Comparison of ENCODE assay signal across 10 cellular contexts in genomic region chr2:159124931-159125467, GRCh38.
A peak's percentile ranks its signal among the peaks of the same experiment; 100 is the strongest.
DNase-seq lines count a peak whose midpoint lies in the region; ATAC-seq and TF ChIP-seq lines count a peak whose summit lies in the region.
"Had no signal": no experiment of that assay in that cellular context is flagged by ENCODE, and none has a peak within 500 bp of the region (broad histone marks: within the 10 kb centered on the region; RNA-seq: fewer than 3 reads in every experiment).

No MANE protein-coding gene starts in this region.

- H3K27me3 Mint-ChIP-seq in activated naive CD8-positive, alpha-beta T cell treated with anti-CD3 and anti-CD28 coated beads, Interleukin-2, amount 50 U/mL, for 24 hours, result no peaks in the 10 kb centered on the region
- H3K27me3 Mint-ChIP-seq in GM23338 (ENCODE audit: insufficient read depth, low read depth, poor library complexity), result peaks cover 10% of the 10 kb centered on the region

- WGBS in aorta, 2 donors, result 64 to 65% methylated on average over 3 of the region's 3 CpGs

- intact Hi-C loops in Right ventricle myocardium inferior (cut with DNase I), result no loop called here
- intact Hi-C loops in lower lobe of right lung (cut with DNase I), result no loop called here
- intact Hi-C loops in vagina (cut with DNase I), result no loop called here
- intact Hi-C loops in aorta (cut with DNase I), result no loop called here

- no peak overlapping the region for H3K4me3 Mint-ChIP-seq in activated naive CD8-positive, alpha-beta T cell treated with anti-CD3 and anti-CD28 coated beads, Interleukin-2, amount 50 U/mL, for 24 hours
- no peak overlapping the region for H3K4me3 Mint-ChIP-seq in GM23338

- no peaks in the 10 kb centered on the region for H3K9me3 ChIP-seq in right atrium auricular region
- no peaks in the 10 kb centered on the region for H3K9me3 ChIP-seq in lower lobe of right lung
- H3K9me3 ChIP-seq in vagina, result no peaks in the 10 kb centered on the region
- H3K9me3 ChIP-seq in aorta (ENCODE audit: control insufficient read depth, low read length), result no peaks in the 10 kb centered on the region
- H3K9me3 ChIP-seq: thyroid gland had no signal

- no peak for DNase-seq in right atrium auricular region (ENCODE audit: low spot score)
- no peak for DNase-seq in Right ventricle myocardium inferior (ENCODE audit: missing footprints)
- DNase-seq in activated naive CD8-positive, alpha-beta T cell treated with anti-CD3 and anti-CD28 coated beads, Interleukin-2, amount 50 U/mL, for 24 hours, result no peak
- no peak for DNase-seq in lower lobe of right lung
- peak in 1 of 2 donors; percentile 72 for DNase-seq in vagina (ENCODE audit: extremely low spot score in 2 of 2)
- DNase-seq in aorta, result no peak
- DNase-seq in GM23338 (ENCODE audit: low spot score), result no peak
- DNase-seq: DMS 273 treated with DMSO at 0.1 percent for 48 hours, thyroid gland had no signal

- no peaks in the 10 kb centered on the region for H3K79me2 ChIP-seq in GM23338 (replicated peaks; ENCODE audit: insufficient read depth)

- no peaks in the 10 kb centered on the region for H4K20me1 ChIP-seq in GM23338 (replicated peaks; ENCODE audit: insufficient read depth)

- peak overlapping the region; percentile 24 for H3K27ac Mint-ChIP-seq in activated naive CD8-positive, alpha-beta T cell treated with anti-CD3 and anti-CD28 coated beads, Interleukin-2, amount 50 U/mL, for 24 hours
- no peak overlapping the region for H3K27ac Mint-ChIP-seq in GM23338

- H3K4me3 ChIP-seq in right atrium auricular region (no peak overlapping the region), lower lobe of right lung (no peak overlapping the region), vagina (no peak overlapping the region), aorta (ENCODE audit: low read length in 2 of 2) (no peak overlapping the region), GM23338 (no peak overlapping the region)
- H3K4me3 ChIP-seq: thyroid gland had no signal

- ATAC-seq in Right ventricle myocardium inferior (no peak), lower lobe of right lung (no peak), aorta (ENCODE audit: low FRiP score) (no peak), GM23338 (no peak), GM21825 (IDR thresholded peaks at IDR 0.05; ENCODE audit: unreplicated experiment) (no peak)
- no peak for ATAC-seq in activated naive CD8-positive, alpha-beta T cell treated with anti-CD3 and anti-CD28 coated beads, Interleukin-2, amount 50 U/mL, for 24 hours

- TF ChIP-seq CTCF in right atrium auricular region (IDR thresholded peaks at IDR 0.05), result no peak
- no peak for TF ChIP-seq CTCF in lower lobe of right lung (IDR thresholded peaks at IDR 0.05)
- TF ChIP-seq CTCF in vagina (IDR thresholded peaks at IDR 0.05), result no peak
- TF ChIP-seq CTCF in GM23338 (conservative IDR thresholded peaks at IDR 0.05; ENCODE audit: low read depth in 2 of 2), result no peak

- H3K36me3 ChIP-seq in right atrium auricular region, result no peaks in the 10 kb centered on the region
- no peaks in the 10 kb centered on the region for H3K36me3 ChIP-seq in lower lobe of right lung
- no peaks in the 10 kb centered on the region for H3K36me3 ChIP-seq in vagina
- H3K36me3 ChIP-seq in aorta (ENCODE audit: control insufficient read depth in 1 of 2, insufficient read depth in 2 of 2, low read length in 1 of 2), result no peaks in the 10 kb centered on the region
- no peaks in the 10 kb centered on the region for H3K36me3 ChIP-seq in GM23338 (ENCODE audit: insufficient read depth)
- H3K36me3 ChIP-seq: thyroid gland had no signal

- H3K4me1 ChIP-seq in right atrium auricular region (peaks cover 0 to 59% of the 10 kb centered on the region in 2 donors), lower lobe of right lung (peaks cover 36% of the 10 kb centered on the region), vagina (peaks cover 39% of the 10 kb centered on the region), aorta (ENCODE audit: control insufficient read depth in 1 of 2, insufficient read depth in 2 of 2, low read length in 2 of 2) (peaks cover 0 to 6% of the 10 kb centered on the region in 2 donors), GM23338 (ENCODE audit: insufficient read depth) (no peaks in the 10 kb centered on the region; the same call in 1 of the 2 replicates)

- H3K27me3 ChIP-seq in right atrium auricular region, result no peaks in the 10 kb centered on the region
- H3K27me3 ChIP-seq in lower lobe of right lung (ENCODE audit: low read depth), result no peaks in the 10 kb centered on the region
- H3K27me3 ChIP-seq in vagina, result no peaks in the 10 kb centered on the region
- no peaks in the 10 kb centered on the region for H3K27me3 ChIP-seq in aorta (ENCODE audit: control insufficient read depth in 1 of 2, insufficient read depth in 2 of 2, low read length in 1 of 2)
- H3K27me3 ChIP-seq in GM23338 (ENCODE audit: insufficient read depth), result no peaks in the 10 kb centered on the region
- H3K27me3 ChIP-seq: thyroid gland had no signal

- H3F3A ChIP-seq in GM23338 (replicated peaks; ENCODE audit: low read depth), result no peaks in the 10 kb centered on the region

- no peak overlapping the region for H3K4me2 ChIP-seq in GM23338

- TF ChIP-seq POLR2A in vagina (IDR thresholded peaks at IDR 0.05), result no peak

- H3K9me2 ChIP-seq in GM23338 (ENCODE audit: insufficient read depth), result no peaks in the 10 kb centered on the region

- H3K36me3 Mint-ChIP-seq in activated naive CD8-positive, alpha-beta T cell treated with anti-CD3 and anti-CD28 coated beads, Interleukin-2, amount 50 U/mL, for 24 hours (ENCODE audit: low read depth), result no peaks in the 10 kb centered on the region
- H3K36me3 Mint-ChIP-seq in GM23338 (ENCODE audit: low read depth), result no peaks in the 10 kb centered on the region

- H3K27ac ChIP-seq in right atrium auricular region (peak overlapping the region; percentile 72 to 87), lower lobe of right lung (peak overlapping the region; percentile 57), vagina (peak overlapping the region; percentile 57), aorta (ENCODE audit: low read depth in 1 of 2, low read length in 2 of 2) (peak overlapping the region in 1 of 2 donors; percentile 60), GM23338 (ENCODE audit: low read depth) (no peak overlapping the region)

- H3K9me3 Mint-ChIP-seq in activated naive CD8-positive, alpha-beta T cell treated with anti-CD3 and anti-CD28 coated beads, Interleukin-2, amount 50 U/mL, for 24 hours, result no peaks in the 10 kb centered on the region
- H3K9me3 Mint-ChIP-seq in GM23338, result no peaks in the 10 kb centered on the region

- peaks cover 14% of the 10 kb centered on the region for H3K4me1 Mint-ChIP-seq in activated naive CD8-positive, alpha-beta T cell treated with anti-CD3 and anti-CD28 coated beads, Interleukin-2, amount 50 U/mL, for 24 hours
- peaks cover 18% of the 10 kb centered on the region for H3K4me1 Mint-ChIP-seq in GM23338

- no peak overlapping the region for H2AFZ ChIP-seq in GM23338

TF ChIP-seq in GM23338, 12 proteins besides CTCF, POLR2A, EP300 and RAD21:
- TF ChIP-seq STAT1 (IDR thresholded peaks at IDR 0.05; ENCODE audit: unreplicated experiment), result no peak
- TF ChIP-seq CREB1 (CRISPR knock-in tag; IDR thresholded peaks at IDR 0.05; ENCODE audit: low read depth), result no peak
- TF ChIP-seq EZH2 (IDR thresholded peaks at IDR 0.05; ENCODE audit: low read depth, unreplicated experiment), result no peak
- TF ChIP-seq JUNB (IDR thresholded peaks at IDR 0.05; ENCODE audit: unreplicated experiment), result no peak
- TF ChIP-seq, protein P1, sequence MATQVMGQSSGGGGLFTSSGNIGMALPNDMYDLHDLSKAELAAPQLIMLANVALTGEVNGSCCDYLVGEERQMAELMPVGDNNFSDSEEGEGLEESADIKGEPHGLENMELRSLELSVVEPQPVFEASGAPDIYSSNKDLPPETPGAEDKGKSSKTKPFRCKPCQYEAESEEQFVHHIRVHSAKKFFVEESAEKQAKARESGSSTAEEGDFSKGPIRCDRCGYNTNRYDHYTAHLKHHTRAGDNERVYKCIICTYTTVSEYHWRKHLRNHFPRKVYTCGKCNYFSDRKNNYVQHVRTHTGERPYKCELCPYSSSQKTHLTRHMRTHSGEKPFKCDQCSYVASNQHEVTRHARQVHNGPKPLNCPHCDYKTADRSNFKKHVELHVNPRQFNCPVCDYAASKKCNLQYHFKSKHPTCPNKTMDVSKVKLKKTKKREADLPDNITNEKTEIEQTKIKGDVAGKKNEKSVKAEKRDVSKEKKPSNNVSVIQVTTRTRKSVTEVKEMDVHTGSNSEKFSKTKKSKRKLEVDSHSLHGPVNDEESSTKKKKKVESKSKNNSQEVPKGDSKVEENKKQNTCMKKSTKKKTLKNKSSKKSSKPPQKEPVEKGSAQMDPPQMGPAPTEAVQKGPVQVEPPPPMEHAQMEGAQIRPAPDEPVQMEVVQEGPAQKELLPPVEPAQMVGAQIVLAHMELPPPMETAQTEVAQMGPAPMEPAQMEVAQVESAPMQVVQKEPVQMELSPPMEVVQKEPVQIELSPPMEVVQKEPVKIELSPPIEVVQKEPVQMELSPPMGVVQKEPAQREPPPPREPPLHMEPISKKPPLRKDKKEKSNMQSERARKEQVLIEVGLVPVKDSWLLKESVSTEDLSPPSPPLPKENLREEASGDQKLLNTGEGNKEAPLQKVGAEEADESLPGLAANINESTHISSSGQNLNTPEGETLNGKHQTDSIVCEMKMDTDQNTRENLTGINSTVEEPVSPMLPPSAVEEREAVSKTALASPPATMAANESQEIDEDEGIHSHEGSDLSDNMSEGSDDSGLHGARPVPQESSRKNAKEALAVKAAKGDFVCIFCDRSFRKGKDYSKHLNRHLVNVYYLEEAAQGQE (IDR thresholded peaks at IDR 0.05; ENCODE audit: unreplicated experiment), result no peak
- TF ChIP-seq EZH2phosphoT487 (IDR thresholded peaks at IDR 0.05; ENCODE audit: unreplicated experiment), result no peak
- no peak for TF ChIP-seq NANOG (IDR thresholded peaks at IDR 0.05; ENCODE audit: borderline replicate concordance)
- TF ChIP-seq ZNF331 (CRISPR knock-in tag; IDR thresholded peaks at IDR 0.05; ENCODE audit: low read depth), result no peak
- TF ChIP-seq, protein P2, sequence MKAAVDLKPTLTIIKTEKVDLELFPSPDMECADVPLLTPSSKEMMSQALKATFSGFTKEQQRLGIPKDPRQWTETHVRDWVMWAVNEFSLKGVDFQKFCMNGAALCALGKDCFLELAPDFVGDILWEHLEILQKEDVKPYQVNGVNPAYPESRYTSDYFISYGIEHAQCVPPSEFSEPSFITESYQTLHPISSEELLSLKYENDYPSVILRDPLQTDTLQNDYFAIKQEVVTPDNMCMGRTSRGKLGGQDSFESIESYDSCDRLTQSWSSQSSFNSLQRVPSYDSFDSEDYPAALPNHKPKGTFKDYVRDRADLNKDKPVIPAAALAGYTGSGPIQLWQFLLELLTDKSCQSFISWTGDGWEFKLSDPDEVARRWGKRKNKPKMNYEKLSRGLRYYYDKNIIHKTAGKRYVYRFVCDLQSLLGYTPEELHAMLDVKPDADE (IDR thresholded peaks at IDR 0.05), result no peak
